24 cellular contexts compared by ENCODE assay signal in the genomic region with DNA sequence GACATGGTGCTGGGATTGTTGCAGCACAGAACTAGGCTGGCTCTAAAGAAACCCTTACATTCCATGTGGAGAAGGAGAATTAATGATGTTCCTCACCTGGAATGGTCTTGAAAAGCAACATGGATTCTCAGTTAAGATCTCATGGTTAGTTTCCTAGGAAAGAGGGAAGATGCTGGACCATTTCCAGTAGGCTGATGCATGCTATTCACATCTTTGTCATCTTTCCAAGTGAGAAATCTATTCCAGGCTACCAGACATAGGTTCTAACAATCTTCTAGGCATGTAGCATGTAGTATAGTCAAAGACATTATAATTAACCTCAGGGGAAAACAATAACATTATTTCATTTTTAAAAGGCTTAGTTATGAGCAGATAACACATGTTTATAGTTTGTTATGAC. TPM values are rescaled to one million over a fixed set of nuclear protein-coding genes. Genes with fewer than 3 reads are reported as not detected.
"Had no signal": no experiment of that assay in that cellular context is flagged by ENCODE, and none has a peak within 500 bp of the region (broad histone marks: within the 10 kb centered on the region; RNA-seq: fewer than 3 reads in every experiment).

No MANE protein-coding gene starts in this region.

- H3K27ac Mint-ChIP-seq: activated naive CD4-positive, alpha-beta T cell treated with anti-CD3 and anti-CD28 coated beads, Interleukin-2, amount 50 U/mL, for 24 hours; brain; mesothelial cell of epicardium; natural killer cell; stimulated activated naive CD8-positive, alpha-beta T cell treated with anti-CD3 and anti-CD28 coated beads, Interleukin-15, Interleukin-2, amounts not matched to agents 100 ng/mL and 50 ng/mL, for 24 hours; type B pancreatic cell had no signal

- H3K4me1 Mint-ChIP-seq: activated naive CD4-positive, alpha-beta T cell treated with anti-CD3 and anti-CD28 coated beads, Interleukin-2, amount 50 U/mL, for 24 hours had no signal

- H3K4me1 ChIP-seq: prostate gland had no signal

- H3K4me3 Mint-ChIP-seq: activated naive CD4-positive, alpha-beta T cell treated with anti-CD3 and anti-CD28 coated beads, Interleukin-2, amount 50 U/mL, for 24 hours; brain; mesothelial cell of epicardium; natural killer cell; stimulated activated naive CD8-positive, alpha-beta T cell treated with anti-CD3 and anti-CD28 coated beads, Interleukin-15, Interleukin-2, amounts not matched to agents 100 ng/mL and 50 ng/mL, for 24 hours; type B pancreatic cell had no signal

- DNase-seq: activated CD4-positive, alpha-beta T cell treated with anti-CD3 and anti-CD28 coated beads for 1 hour; activated gamma-delta T cell treated with Interleukin-2 at 50 U/mL for 16 hours; activated T-cell treated with anti-CD3 and anti-CD28 coated beads, Interleukin-2, amount 50 U/mL, for 1 hour; anterior cingulate cortex; foreskin melanocyte; glutamatergic neuron; hippocampal formation; left ventricle myocardium inferior; natural killer cell; ovary; stimulated activated CD4-positive, alpha-beta T cell treated with anti-CD3 and anti-CD28 coated beads, Interleukin-12 subunit alpha, Interleukin-12 subunit beta, amount 100 ng/mL, for 4 hours; T-helper 1 cell had no signal

- H3K27ac ChIP-seq: ovary, prostate gland, suprapubic skin had no signal

- H3K27me3 ChIP-seq: ovary, right atrium auricular region, suprapubic skin had no signal

- H3K36me3 ChIP-seq: ovary, prostate gland, suprapubic skin had no signal

- H3K4me3 ChIP-seq: left ventricle myocardium inferior, ovary, prostate gland, right atrium auricular region, suprapubic skin had no signal

- H3K36me3 Mint-ChIP-seq: activated naive CD4-positive, alpha-beta T cell treated with anti-CD3 and anti-CD28 coated beads, Interleukin-2, amount 50 U/mL, for 24 hours; brain; mesothelial cell of epicardium; natural killer cell; type B pancreatic cell had no signal

- H3K9me3 ChIP-seq: left ventricle myocardium inferior, ovary, prostate gland, right atrium auricular region, suprapubic skin had no signal

- ATAC-seq: natural killer cell had no signal

- H3K9me3 Mint-ChIP-seq: activated naive CD4-positive, alpha-beta T cell treated with anti-CD3 and anti-CD28 coated beads, Interleukin-2, amount 50 U/mL, for 24 hours; brain; mesothelial cell of epicardium; natural killer cell; stimulated activated naive CD8-positive, alpha-beta T cell treated with anti-CD3 and anti-CD28 coated beads, Interleukin-15, Interleukin-2, amounts not matched to agents 100 ng/mL and 50 ng/mL, for 24 hours; type B pancreatic cell had no signal

RNA-seq across cellular contexts. Expression of gene TMEM252, which starts 44.3 kb away (rescaled TPM):
- total RNA-seq: cardiac septum, fibroblast of lung, left ventricle myocardium inferior, lung microvascular endothelial cell, mesothelial cell of epicardium, natural killer cell, prostate gland, right atrium auricular region, skeletal muscle tissue, suprapubic skin had no signal
